ENCODE assay signal across 21 cellular contexts in genomic region chr18:61329398-61329797, GRCh38. TPM values are rescaled to one million over a fixed set of nuclear protein-coding genes. Genes with fewer than 3 reads are reported as not detected.
DNase-seq lines count a peak whose midpoint lies in the region.
"Had no signal": no experiment of that assay in that cellular context is flagged by ENCODE, and none has a peak within 500 bp of the region (broad histone marks: within the 10 kb centered on the region; RNA-seq: fewer than 3 reads in every experiment).

No MANE protein-coding gene starts in this region.

- DNase-seq in caudate nucleus (lab: John Stamatoyannopoulos, UW): peak in 1 of 61 donors; percentile 8
- DNase-seq in globus pallidus (ENCODE audit: low spot score): peak; percentile 82
- peak; percentile 52 for DNase-seq in putamen (ENCODE audit: low spot score)
- DNase-seq in NCI-H510A treated with DMSO at 0.1 percent for 48 hours (lab: John Stamatoyannopoulos, UW): no peak
- DNase-seq in GF-D8 (lab: John Stamatoyannopoulos, UW): no peak
- DNase-seq in DMS 273 (lab: John Stamatoyannopoulos, UW; ENCODE audit: unreplicated experiment): no peak
- DNase-seq: 8988T; ACHN; AML-193; C1 segment of cervical spinal cord; Calu3; CD4-positive, alpha-beta memory T cell; COR-L47; DMS153; DND-41; GM23248; H7; HCEC 1CT had no signal

- H3K27ac ChIP-seq in caudate nucleus (ENCODE audit: low read depth, low read length) (peak overlapping the region; percentile 46), temporal lobe (ENCODE audit: low read depth, low read length) (peak overlapping the region; percentile 13)
- H3K27ac ChIP-seq: A549, GM23248 had no signal

RNA-seq across cellular contexts. Expression of gene CDH20, which starts 3.8 kb away (rescaled TPM):
- 5.9 TPM for total RNA-seq in temporal lobe
- total RNA-seq: Calu3; CD4-positive, alpha-beta memory T cell; GM12878; GM23248 had no signal

Comparison
In these comparisons a context has a peak if more than half of its experiments do, and no peak if none do; other contexts are left out.
1. DNase-seq: peak in globus pallidus (single experiment) and putamen (single experiment); none in NCI-H510A treated with DMSO at 0.1 percent for 48 hours (single experiment), GF-D8 (single experiment) and DMS 273 (single experiment).